In the genomic region with DNA sequence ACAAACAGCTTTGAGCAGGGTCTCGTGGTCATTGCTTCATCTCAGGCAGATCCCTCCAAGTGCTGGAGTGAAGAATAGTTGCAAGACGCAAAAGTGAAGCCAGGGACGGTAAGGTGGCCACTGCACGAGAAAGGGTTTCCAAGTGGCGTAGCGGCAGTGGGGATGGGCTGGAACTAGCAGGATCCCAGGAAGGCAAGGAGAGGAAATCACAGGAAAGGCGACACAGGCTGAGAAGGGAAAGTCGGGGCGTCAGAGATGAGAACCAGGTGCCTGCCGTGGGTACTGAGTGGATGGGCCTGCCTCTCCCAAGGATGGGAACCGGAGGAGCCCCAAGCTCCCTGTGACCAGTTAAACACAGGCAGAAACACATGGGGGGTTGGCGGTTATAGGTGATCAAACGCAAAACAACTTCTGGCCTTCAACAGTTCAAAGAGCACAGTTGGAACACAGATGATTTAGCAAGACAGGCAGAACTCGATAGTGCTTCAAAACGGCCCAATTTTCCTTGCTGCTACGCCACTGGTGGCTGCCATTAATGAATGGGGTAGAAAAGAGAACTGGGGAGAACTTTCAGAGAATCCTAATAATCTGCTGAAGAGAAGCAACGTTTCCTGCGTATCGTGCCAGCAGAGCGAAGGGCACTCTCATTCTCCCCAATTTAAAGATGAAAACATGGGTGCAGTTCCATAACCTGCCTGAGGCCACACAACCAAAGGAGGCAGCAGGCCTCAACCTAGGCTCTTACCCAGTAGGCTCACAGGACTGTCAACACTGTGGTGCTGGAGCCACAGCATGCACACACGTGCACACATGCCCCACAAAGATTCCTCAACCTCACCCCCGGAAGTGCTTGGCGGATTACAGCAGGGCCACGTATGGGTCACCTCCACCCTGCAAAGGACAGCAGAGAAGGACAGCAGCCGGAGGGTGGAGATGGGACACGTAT, we compare ENCODE assay signal across 1 cellular context.
TF ChIP-seq lines count a peak whose summit lies in the region.

No MANE protein-coding gene starts in this region.

TF ChIP-seq in HepG2, 621 proteins besides CTCF, POLR2A, EP300 and RAD21 (continued from another document and continues in another):
- TF ChIP-seq, protein P1, sequence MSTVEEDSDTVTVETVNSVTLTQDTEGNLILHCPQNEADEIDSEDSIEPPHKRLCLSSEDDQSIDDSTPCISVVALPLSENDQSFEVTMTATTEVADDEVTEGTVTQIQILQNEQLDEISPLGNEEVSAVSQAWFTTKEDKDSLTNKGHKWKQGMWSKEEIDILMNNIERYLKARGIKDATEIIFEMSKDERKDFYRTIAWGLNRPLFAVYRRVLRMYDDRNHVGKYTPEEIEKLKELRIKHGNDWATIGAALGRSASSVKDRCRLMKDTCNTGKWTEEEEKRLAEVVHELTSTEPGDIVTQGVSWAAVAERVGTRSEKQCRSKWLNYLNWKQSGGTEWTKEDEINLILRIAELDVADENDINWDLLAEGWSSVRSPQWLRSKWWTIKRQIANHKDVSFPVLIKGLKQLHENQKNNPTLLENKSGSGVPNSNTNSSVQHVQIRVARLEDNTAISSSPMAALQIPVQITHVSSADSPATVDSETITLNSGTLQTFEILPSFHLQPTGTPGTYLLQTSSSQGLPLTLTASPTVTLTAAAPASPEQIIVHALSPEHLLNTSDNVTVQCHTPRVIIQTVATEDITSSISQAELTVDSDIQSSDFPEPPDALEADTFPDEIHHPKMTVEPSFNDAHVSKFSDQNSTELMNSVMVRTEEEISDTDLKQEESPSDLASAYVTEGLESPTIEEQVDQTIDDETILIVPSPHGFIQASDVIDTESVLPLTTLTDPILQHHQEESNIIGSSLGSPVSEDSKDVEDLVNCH (CRISPR knock-in tag; IDR thresholded peaks at IDR 0.05), result no peak
- TF ChIP-seq, protein P2, sequence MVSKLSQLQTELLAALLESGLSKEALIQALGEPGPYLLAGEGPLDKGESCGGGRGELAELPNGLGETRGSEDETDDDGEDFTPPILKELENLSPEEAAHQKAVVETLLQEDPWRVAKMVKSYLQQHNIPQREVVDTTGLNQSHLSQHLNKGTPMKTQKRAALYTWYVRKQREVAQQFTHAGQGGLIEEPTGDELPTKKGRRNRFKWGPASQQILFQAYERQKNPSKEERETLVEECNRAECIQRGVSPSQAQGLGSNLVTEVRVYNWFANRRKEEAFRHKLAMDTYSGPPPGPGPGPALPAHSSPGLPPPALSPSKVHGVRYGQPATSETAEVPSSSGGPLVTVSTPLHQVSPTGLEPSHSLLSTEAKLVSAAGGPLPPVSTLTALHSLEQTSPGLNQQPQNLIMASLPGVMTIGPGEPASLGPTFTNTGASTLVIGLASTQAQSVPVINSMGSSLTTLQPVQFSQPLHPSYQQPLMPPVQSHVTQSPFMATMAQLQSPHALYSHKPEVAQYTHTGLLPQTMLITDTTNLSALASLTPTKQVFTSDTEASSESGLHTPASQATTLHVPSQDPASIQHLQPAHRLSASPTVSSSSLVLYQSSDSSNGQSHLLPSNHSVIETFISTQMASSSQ (IDR thresholded peaks at IDR 0.05; ENCODE audit: low read depth), result no peak
- TF ChIP-seq, protein P2 (CRISPR knock-in tag; IDR thresholded peaks at IDR 0.05; ENCODE audit: borderline replicate concordance), result 0 out of 2 replicates have a peak, but pooled peaks have one; percentile 15
- no peak for TF ChIP-seq ZNF333 (CRISPR knock-in tag; IDR thresholded peaks at IDR 0.05; ENCODE audit: borderline replicate concordance)
- TF ChIP-seq JARID2 (CRISPR knock-in tag; IDR thresholded peaks at IDR 0.05; ENCODE audit: insufficient replicate concordance), result no peak
- TF ChIP-seq MZF1 (CRISPR knock-in tag; IDR thresholded peaks at IDR 0.05; ENCODE audit: borderline replicate concordance), result no peak
- TF ChIP-seq ZFY (CRISPR knock-in tag; IDR thresholded peaks at IDR 0.05), result peak; percentile 59
- TF ChIP-seq, protein P3, sequence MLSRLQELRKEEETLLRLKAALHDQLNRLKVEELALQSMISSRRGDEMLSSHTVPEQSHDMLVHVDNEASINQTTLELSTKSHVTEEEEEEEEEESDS (CRISPR knock-in tag; IDR thresholded peaks at IDR 0.05; ENCODE audit: borderline replicate concordance), result no peak
- TF ChIP-seq, protein P4, sequence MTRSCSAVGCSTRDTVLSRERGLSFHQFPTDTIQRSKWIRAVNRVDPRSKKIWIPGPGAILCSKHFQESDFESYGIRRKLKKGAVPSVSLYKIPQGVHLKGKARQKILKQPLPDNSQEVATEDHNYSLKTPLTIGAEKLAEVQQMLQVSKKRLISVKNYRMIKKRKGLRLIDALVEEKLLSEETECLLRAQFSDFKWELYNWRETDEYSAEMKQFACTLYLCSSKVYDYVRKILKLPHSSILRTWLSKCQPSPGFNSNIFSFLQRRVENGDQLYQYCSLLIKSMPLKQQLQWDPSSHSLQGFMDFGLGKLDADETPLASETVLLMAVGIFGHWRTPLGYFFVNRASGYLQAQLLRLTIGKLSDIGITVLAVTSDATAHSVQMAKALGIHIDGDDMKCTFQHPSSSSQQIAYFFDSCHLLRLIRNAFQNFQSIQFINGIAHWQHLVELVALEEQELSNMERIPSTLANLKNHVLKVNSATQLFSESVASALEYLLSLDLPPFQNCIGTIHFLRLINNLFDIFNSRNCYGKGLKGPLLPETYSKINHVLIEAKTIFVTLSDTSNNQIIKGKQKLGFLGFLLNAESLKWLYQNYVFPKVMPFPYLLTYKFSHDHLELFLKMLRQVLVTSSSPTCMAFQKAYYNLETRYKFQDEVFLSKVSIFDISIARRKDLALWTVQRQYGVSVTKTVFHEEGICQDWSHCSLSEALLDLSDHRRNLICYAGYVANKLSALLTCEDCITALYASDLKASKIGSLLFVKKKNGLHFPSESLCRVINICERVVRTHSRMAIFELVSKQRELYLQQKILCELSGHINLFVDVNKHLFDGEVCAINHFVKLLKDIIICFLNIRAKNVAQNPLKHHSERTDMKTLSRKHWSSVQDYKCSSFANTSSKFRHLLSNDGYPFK (CRISPR knock-in tag; IDR thresholded peaks at IDR 0.05; ENCODE audit: borderline replicate concordance), result 0 out of 2 replicates have a peak, but pooled peaks have one; percentile 11
- no peak for TF ChIP-seq FOXP1 (IDR thresholded peaks at IDR 0.05)
- peak; percentile 26; the same call in 1 of the 2 replicates for TF ChIP-seq FOXP1 (CRISPR knock-in tag; IDR thresholded peaks at IDR 0.05)
- 0 out of 2 replicates have a peak, but pooled peaks have one; percentile 22 for TF ChIP-seq HIVEP1 (CRISPR knock-in tag; IDR thresholded peaks at IDR 0.05)
- no peak for TF ChIP-seq MTF2 (CRISPR knock-in tag; IDR thresholded peaks at IDR 0.05; ENCODE audit: borderline replicate concordance)
- TF ChIP-seq ZNF484 (CRISPR knock-in tag; IDR thresholded peaks at IDR 0.05; ENCODE audit: borderline replicate concordance, low read depth), result no peak
- no peak for TF ChIP-seq FOXK1 (CRISPR knock-in tag; IDR thresholded peaks at IDR 0.05; ENCODE audit: borderline replicate concordance, low read depth)
- no peak for TF ChIP-seq DR1 (CRISPR knock-in tag; IDR thresholded peaks at IDR 0.05)
- TF ChIP-seq KAT7 (CRISPR knock-in tag; IDR thresholded peaks at IDR 0.05; ENCODE audit: borderline replicate concordance), result no peak
- TF ChIP-seq ZFAT (CRISPR knock-in tag; conservative IDR thresholded peaks at IDR 0.05), result no peak
- peak; percentile 39; the same call in 1 of the 2 replicates for TF ChIP-seq HDAC2 (CRISPR knock-in tag; IDR thresholded peaks at IDR 0.05)
- no peak for TF ChIP-seq ZNF326 (CRISPR knock-in tag; IDR thresholded peaks at IDR 0.05; ENCODE audit: borderline replicate concordance)
- TF ChIP-seq HNF4A (CRISPR knock-in tag; IDR thresholded peaks at IDR 0.05), result peak; percentile 85
- TF ChIP-seq SMAD3 (CRISPR knock-in tag; IDR thresholded peaks at IDR 0.05), result no peak
- TF ChIP-seq ZNF343 (CRISPR knock-in tag; IDR thresholded peaks at IDR 0.05), result peak; percentile 34; the same call in 1 of the 2 replicates
- no peak for TF ChIP-seq DPF2 (CRISPR knock-in tag; IDR thresholded peaks at IDR 0.05; ENCODE audit: borderline replicate concordance, low read depth)
- TF ChIP-seq NR1H2 (CRISPR knock-in tag; IDR thresholded peaks at IDR 0.05; ENCODE audit: borderline replicate concordance, low read depth), result no peak
- TF ChIP-seq, protein P5, sequence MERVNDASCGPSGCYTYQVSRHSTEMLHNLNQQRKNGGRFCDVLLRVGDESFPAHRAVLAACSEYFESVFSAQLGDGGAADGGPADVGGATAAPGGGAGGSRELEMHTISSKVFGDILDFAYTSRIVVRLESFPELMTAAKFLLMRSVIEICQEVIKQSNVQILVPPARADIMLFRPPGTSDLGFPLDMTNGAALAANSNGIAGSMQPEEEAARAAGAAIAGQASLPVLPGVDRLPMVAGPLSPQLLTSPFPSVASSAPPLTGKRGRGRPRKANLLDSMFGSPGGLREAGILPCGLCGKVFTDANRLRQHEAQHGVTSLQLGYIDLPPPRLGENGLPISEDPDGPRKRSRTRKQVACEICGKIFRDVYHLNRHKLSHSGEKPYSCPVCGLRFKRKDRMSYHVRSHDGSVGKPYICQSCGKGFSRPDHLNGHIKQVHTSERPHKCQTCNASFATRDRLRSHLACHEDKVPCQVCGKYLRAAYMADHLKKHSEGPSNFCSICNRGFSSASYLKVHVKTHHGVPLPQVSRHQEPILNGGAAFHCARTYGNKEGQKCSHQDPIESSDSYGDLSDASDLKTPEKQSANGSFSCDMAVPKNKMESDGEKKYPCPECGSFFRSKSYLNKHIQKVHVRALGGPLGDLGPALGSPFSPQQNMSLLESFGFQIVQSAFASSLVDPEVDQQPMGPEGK (CRISPR knock-in tag; IDR thresholded peaks at IDR 0.05), result no peak
- TF ChIP-seq ZBTB8A (CRISPR knock-in tag; IDR thresholded peaks at IDR 0.05; ENCODE audit: borderline replicate concordance, low read depth), result no peak
- no peak for TF ChIP-seq HHEX (CRISPR knock-in tag; IDR thresholded peaks at IDR 0.05)
- TF ChIP-seq, protein P6, sequence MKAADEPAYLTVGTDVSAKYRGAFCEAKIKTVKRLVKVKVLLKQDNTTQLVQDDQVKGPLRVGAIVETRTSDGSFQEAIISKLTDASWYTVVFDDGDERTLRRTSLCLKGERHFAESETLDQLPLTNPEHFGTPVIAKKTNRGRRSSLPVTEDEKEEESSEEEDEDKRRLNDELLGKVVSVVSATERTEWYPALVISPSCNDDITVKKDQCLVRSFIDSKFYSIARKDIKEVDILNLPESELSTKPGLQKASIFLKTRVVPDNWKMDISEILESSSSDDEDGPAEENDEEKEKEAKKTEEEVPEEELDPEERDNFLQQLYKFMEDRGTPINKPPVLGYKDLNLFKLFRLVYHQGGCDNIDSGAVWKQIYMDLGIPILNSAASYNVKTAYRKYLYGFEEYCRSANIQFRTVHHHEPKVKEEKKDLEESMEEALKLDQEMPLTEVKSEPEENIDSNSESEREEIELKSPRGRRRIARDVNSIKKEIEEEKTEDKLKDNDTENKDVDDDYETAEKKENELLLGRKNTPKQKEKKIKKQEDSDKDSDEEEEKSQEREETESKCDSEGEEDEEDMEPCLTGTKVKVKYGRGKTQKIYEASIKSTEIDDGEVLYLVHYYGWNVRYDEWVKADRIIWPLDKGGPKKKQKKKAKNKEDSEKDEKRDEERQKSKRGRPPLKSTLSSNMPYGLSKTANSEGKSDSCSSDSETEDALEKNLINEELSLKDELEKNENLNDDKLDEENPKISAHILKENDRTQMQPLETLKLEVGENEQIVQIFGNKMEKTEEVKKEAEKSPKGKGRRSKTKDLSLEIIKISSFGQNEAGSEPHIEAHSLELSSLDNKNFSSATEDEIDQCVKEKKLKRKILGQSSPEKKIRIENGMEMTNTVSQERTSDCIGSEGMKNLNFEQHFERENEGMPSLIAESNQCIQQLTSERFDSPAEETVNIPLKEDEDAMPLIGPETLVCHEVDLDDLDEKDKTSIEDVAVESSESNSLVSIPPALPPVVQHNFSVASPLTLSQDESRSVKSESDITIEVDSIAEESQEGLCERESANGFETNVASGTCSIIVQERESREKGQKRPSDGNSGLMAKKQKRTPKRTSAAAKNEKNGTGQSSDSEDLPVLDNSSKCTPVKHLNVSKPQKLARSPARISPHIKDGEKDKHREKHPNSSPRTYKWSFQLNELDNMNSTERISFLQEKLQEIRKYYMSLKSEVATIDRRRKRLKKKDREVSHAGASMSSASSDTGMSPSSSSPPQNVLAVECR (CRISPR knock-in tag; IDR thresholded peaks at IDR 0.05; ENCODE audit: borderline replicate concordance), result peak; percentile 14
- no peak for TF ChIP-seq ERF (CRISPR knock-in tag; IDR thresholded peaks at IDR 0.05)
- no peak for TF ChIP-seq ZNF468 (CRISPR knock-in tag; IDR thresholded peaks at IDR 0.05)
- no peak for TF ChIP-seq CCAR2 (optimal IDR thresholded peaks at IDR 0.05; ENCODE audit: low read depth, low read length)
- TF ChIP-seq HNRNPL (IDR thresholded peaks at IDR 0.05; ENCODE audit: low read depth, low read length), result no peak
- TF ChIP-seq TP53 (CRISPR knock-in tag; conservative IDR thresholded peaks at IDR 0.05), result no peak
- TF ChIP-seq MEF2D (CRISPR knock-in tag; IDR thresholded peaks at IDR 0.05), result no peak
- no peak for TF ChIP-seq NFYB (CRISPR knock-in tag; IDR thresholded peaks at IDR 0.05)
- TF ChIP-seq ZNF598 (CRISPR knock-in tag; IDR thresholded peaks at IDR 0.05; ENCODE audit: borderline replicate concordance), result no peak
- TF ChIP-seq HDAC1 (CRISPR knock-in tag; IDR thresholded peaks at IDR 0.05), result no peak
- TF ChIP-seq, protein P7, sequence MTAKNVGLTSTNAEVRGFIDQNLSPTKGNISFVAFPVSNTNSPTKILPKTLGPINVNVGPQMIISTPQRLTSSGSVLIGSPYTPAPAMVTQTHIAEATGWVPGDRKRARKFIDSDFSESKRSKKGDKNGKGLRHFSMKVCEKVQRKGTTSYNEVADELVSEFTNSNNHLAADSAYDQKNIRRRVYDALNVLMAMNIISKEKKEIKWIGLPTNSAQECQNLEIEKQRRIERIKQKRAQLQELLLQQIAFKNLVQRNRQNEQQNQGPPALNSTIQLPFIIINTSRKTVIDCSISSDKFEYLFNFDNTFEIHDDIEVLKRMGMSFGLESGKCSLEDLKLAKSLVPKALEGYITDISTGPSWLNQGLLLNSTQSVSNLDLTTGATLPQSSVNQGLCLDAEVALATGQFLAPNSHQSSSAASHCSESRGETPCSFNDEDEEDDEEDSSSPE (CRISPR knock-in tag; IDR thresholded peaks at IDR 0.05), result no peak
- TF ChIP-seq ZNF567 (CRISPR knock-in tag; IDR thresholded peaks at IDR 0.05; ENCODE audit: borderline replicate concordance), result no peak
- TF ChIP-seq NFRKB (IDR thresholded peaks at IDR 0.05), result no peak
- TF ChIP-seq ZNF256 (CRISPR knock-in tag; conservative IDR thresholded peaks at IDR 0.05), result no peak
- no peak for TF ChIP-seq THYN1 (CRISPR knock-in tag; IDR thresholded peaks at IDR 0.05; ENCODE audit: borderline replicate concordance, low read depth)
- TF ChIP-seq JUNB (CRISPR knock-in tag; IDR thresholded peaks at IDR 0.05; ENCODE audit: borderline replicate concordance), result no peak
- TF ChIP-seq KAT8 (CRISPR knock-in tag; IDR thresholded peaks at IDR 0.05), result peak; percentile 33; the same call in 1 of the 2 replicates
- TF ChIP-seq ZNF282 (IDR thresholded peaks at IDR 0.05; ENCODE audit: partially characterized antibody), result no peak
